In genomic region chr1:42490237-42490636, GRCh38 we compare ENCODE assay signal across 23 cellular contexts. TPM values are rescaled to one million over a fixed set of nuclear protein-coding genes. Genes with fewer than 3 reads are reported as not detected.
"Had no signal": no experiment of that assay in that cellular context is flagged by ENCODE, and none has a peak within 500 bp of the region (broad histone marks: within the 10 kb centered on the region; RNA-seq: fewer than 3 reads in every experiment).

No MANE protein-coding gene starts in this region.

- H3K27ac Mint-ChIP-seq: dendritic cell treated with granulocyte-macrophage colony-stimulating factor and Interleukin-4, amounts not matched to agents 40 ng/mL and 50 ng/mL, for 4 days; effector memory CD8-positive, alpha-beta T cell; endodermal cell had no signal

- H3K4me3 Mint-ChIP-seq: dendritic cell treated with granulocyte-macrophage colony-stimulating factor and Interleukin-4, amounts not matched to agents 40 ng/mL and 50 ng/mL, for 4 days; effector memory CD8-positive, alpha-beta T cell; endodermal cell had no signal

- H3K27me3 Mint-ChIP-seq: dendritic cell treated with granulocyte-macrophage colony-stimulating factor and Interleukin-4, amounts not matched to agents 40 ng/mL and 50 ng/mL, for 4 days; effector memory CD8-positive, alpha-beta T cell had no signal

- ATAC-seq: effector memory CD8-positive, alpha-beta T cell; esophagus mucosa; foreskin keratinocyte; gastrocnemius medialis; gastroesophageal sphincter; heart left ventricle; heart right ventricle had no signal

- H3K9me3 Mint-ChIP-seq: dendritic cell treated with granulocyte-macrophage colony-stimulating factor and Interleukin-4, amounts not matched to agents 40 ng/mL and 50 ng/mL, for 4 days; effector memory CD8-positive, alpha-beta T cell had no signal

- H3K4me1 Mint-ChIP-seq: endodermal cell had no signal

- DNase-seq: colonic mucosa; cortex of kidney; dermis blood vessel endothelial cell; dorsolateral prefrontal cortex; effector CD4-positive, alpha-beta T cell; effector CD8-positive, alpha-beta T cell; effector memory CD4-positive, alpha-beta T cell; effector memory CD8-positive, alpha-beta T cell; endodermal cell; esophagus squamous epithelium; foreskin fibroblast; foreskin keratinocyte; foreskin melanocyte; gastrocnemius medialis; glutamatergic neuron; head of caudate nucleus; heart left ventricle; heart right ventricle had no signal

RNA-seq across cellular contexts. Expression of gene ZMYND12, which starts 34.4 kb away (rescaled TPM):
- total RNA-seq: frontal cortex, glomerular endothelial cell had no signal
